Comparison of ENCODE assay signal across 8 cellular contexts in genomic region chr1:114510235-114511047, GRCh38. TPM values are rescaled to one million over a fixed set of nuclear protein-coding genes. Genes with fewer than 3 reads are reported as not detected.
DNase-seq lines count a peak whose midpoint lies in the region; ATAC-seq, FAIRE-seq and TF ChIP-seq lines count a peak whose summit lies in the region.

No MANE protein-coding gene starts in this region.

- H3K4me1 ChIP-seq in HUES48 (ENCODE audit: control insufficient read depth, insufficient read depth, low read length), result peaks cover 33% of the 10 kb centered on the region
- H3K4me1 ChIP-seq in keratinocyte (ENCODE audit: control insufficient read depth, extremely low read depth, insufficient read depth, low read length), result peaks cover 21% of the 10 kb centered on the region

- DNase-seq in EL (peak; percentile 23), T-helper 9 cell (peak; percentile 16), MCF 10A (ENCODE audit: unreplicated experiment) (peak; percentile 50), keratinocyte (ENCODE audit: low read depth, low spot score) (no peak), T1000 (lab: John Stamatoyannopoulos, UW) (no peak)
- peak; percentile 33 for DNase-seq in stimulated activated CD4-positive, alpha-beta T cell treated with anti-CD3 and anti-CD28 coated beads, Interleukin-12 subunit alpha, Interleukin-12 subunit beta, amount 100 ng/mL, for 4 hours

- no peaks in the 10 kb centered on the region for H3K9me1 ChIP-seq in keratinocyte (ENCODE audit: control insufficient read depth, extremely low read depth, insufficient read depth, low read length)

- H3K9ac ChIP-seq in HUES48 (ENCODE audit: low read depth, low read length), result peak overlapping the region; percentile 93
- H3K9ac ChIP-seq in keratinocyte (ENCODE audit: control insufficient read depth, extremely low read depth, insufficient read depth, low read length), result peak overlapping the region; percentile 86

- no peaks in the 10 kb centered on the region for H3K27me3 Mint-ChIP-seq in MCF 10A (ENCODE audit: insufficient read depth, unreplicated experiment)

- H3K27me3 ChIP-seq in HUES48 (ENCODE audit: control insufficient read depth, insufficient read depth, low read length), result no peaks in the 10 kb centered on the region
- no peaks in the 10 kb centered on the region for H3K27me3 ChIP-seq in keratinocyte (ENCODE audit: control insufficient read depth, extremely low read depth, insufficient read depth, low read length)

- CTCF ChIA-PET in MCF 10A (lab: Yijun Ruan, JAX), result interaction anchor here (0.6 to 1.1 kb wide), 12 partner anchors 14 to 1705 kb away, joined by 3 to 6 read pairs (median 3); no protein-coding TSS in a partner anchor

- H3K36me3 ChIP-seq in HUES48 (ENCODE audit: control insufficient read depth, insufficient read depth, low read length) (peaks cover 16% of the 10 kb centered on the region), keratinocyte (ENCODE audit: control insufficient read depth in 2 of 2, extremely low read depth in 1 of 2, insufficient read depth in 2 of 2, low read length in 2 of 2) (peaks cover 0 to 7% of the 10 kb centered on the region in 2 experiments)

- H3K27ac ChIP-seq in HUES48 (ENCODE audit: low read depth, low read length) (peak overlapping the region; percentile 92), keratinocyte (ENCODE audit: control insufficient read depth, insufficient read depth, low read length) (peak overlapping the region; percentile 85)

- H4K20me1 ChIP-seq in keratinocyte (ENCODE audit: control insufficient read depth, extremely low read depth, insufficient read depth, low read length), result peaks cover 8% of the 10 kb centered on the region

- H3K79me2 ChIP-seq in keratinocyte (ENCODE audit: control insufficient read depth, insufficient read depth, low read length), result peaks cover 52% of the 10 kb centered on the region

- peak overlapping the region; percentile 44 for H2AFZ ChIP-seq in keratinocyte (ENCODE audit: control insufficient read depth, low read length)

- no peak for TF ChIP-seq CTCF in MCF 10A (IDR thresholded peaks at IDR 0.05; ENCODE audit: unreplicated experiment)
- no peak for TF ChIP-seq CTCF in keratinocyte (optimal IDR thresholded peaks at IDR 0.05 in 1 of 3, IDR thresholded peaks at IDR 0.05 in 1 of 3, conservative IDR thresholded peaks at IDR 0.05 in 1 of 3; ENCODE audit: extremely low read depth in 1 of 3, insufficient read depth in 2 of 3, low read length in 3 of 3)

- H3K4me3 Mint-ChIP-seq in MCF 10A (ENCODE audit: unreplicated experiment), result peak overlapping the region; percentile 79

- H3K4me1 Mint-ChIP-seq in MCF 10A (ENCODE audit: insufficient read depth, unreplicated experiment), result peaks cover 34% of the 10 kb centered on the region

- no peaks in the 10 kb centered on the region for H3K9me3 Mint-ChIP-seq in MCF 10A (ENCODE audit: unreplicated experiment)

- H3K27ac Mint-ChIP-seq in MCF 10A (ENCODE audit: low read depth, unreplicated experiment), result peak overlapping the region; percentile 97

- H3K4me3 ChIP-seq in HUES48 (ENCODE audit: low read depth, low read length), result peak overlapping the region; percentile 87
- peak overlapping the region; percentile 94 to 99 (median 94) for H3K4me3 ChIP-seq in keratinocyte (ENCODE audit: control insufficient read depth in 2 of 3, extremely low read depth in 1 of 3, insufficient read depth in 2 of 3, low read depth in 1 of 3, low read length in 3 of 3)

- POLR2A ChIA-PET in MCF 10A (lab: Yijun Ruan, JAX), result interaction anchor here (0.6 to 5.0 kb wide), 35 partner anchors 8 to 279 kb away, joined by 3 to 52 read pairs (median 5); partner anchors contain the start of genes BCAS2, DENND2C and NRAS

- ATAC-seq in GM21528 (IDR thresholded peaks at IDR 0.05; ENCODE audit: low FRiP score, unreplicated experiment), result peak; percentile 62

- peaks cover 19% of the 10 kb centered on the region for H3K36me3 Mint-ChIP-seq in MCF 10A (ENCODE audit: insufficient read depth, unreplicated experiment)

- dilution Hi-C loops in keratinocyte (cut with MboI; ENCODE audit: extremely low pct_ligation_motif_present, low sequenced_read_pairs), result no loop called here

- no peaks in the 10 kb centered on the region for H3K9me3 ChIP-seq in HUES48 (ENCODE audit: control insufficient read depth, insufficient read depth, low read length)
- no peaks in the 10 kb centered on the region for H3K9me3 ChIP-seq in keratinocyte (ENCODE audit: control insufficient read depth, low read depth, low read length)

- peak overlapping the region; percentile 99 for H3K4me2 ChIP-seq in keratinocyte (ENCODE audit: control insufficient read depth, extremely low read depth, insufficient read depth, low read depth, low read length)

- FAIRE-seq in keratinocyte (lab: Jason Lieb, UNC), result no peak

- BruUV-seq in MCF 10A (replicated peaks; lab: Mats Ljungman, UMichigan), result no TSS peak

- intact Hi-C loops in MCF 10A (cut with micrococcal nuclease), result loop anchor here (2.0 kb wide), 1 partner anchor 160 kb away; the partner anchor contains the start of gene DENND2C

RNA-seq across cellular contexts. Expression of gene TRIM33, which starts 0.6 kb away (rescaled TPM):
- 33.2 and 38.3 TPM in 2 replicates for total RNA-seq in MCF 10A (2022)
- polyA plus RNA-seq in keratinocyte, result 18.3 to 26.4 TPM (median 22.9 TPM) in 3 replicates
- 60.5 TPM for polyA plus RNA-seq in keratinocyte (2011; ENCODE audit: low read depth)
- polyA plus RNA-seq in keratinocyte (2011; cell fraction: cytosol; rRNA removed), result 8.4 and 14.0 TPM in 2 replicates
- polyA plus RNA-seq in keratinocyte (2011; cell fraction: nucleus; rRNA removed), result 28.6 and 33.6 TPM in 2 replicates
- polyA plus RNA-seq in keratinocyte (2012; ENCODE audit: low replicate concordance), result 15.4 and 28.6 TPM in 2 replicates
- polyA minus RNA-seq in keratinocyte, result 12.3 to 49.3 TPM (median 24.9 TPM) in 3 replicates
- 19.2 TPM for polyA minus RNA-seq in keratinocyte (2011; cell fraction: cytosol; rRNA and poly(A)+ RNA removed)
- polyA minus RNA-seq in keratinocyte (2011; cell fraction: nucleus; rRNA and poly(A)+ RNA removed), result 23.3 and 57.2 TPM in 2 replicates

Comparison
In these comparisons a context has a peak if more than half of its experiments do, and no peak if none do; other contexts are left out.
1. DNase-seq: peak in EL (single experiment), T-helper 9 cell (single experiment), MCF 10A (single experiment) and stimulated activated CD4-positive, alpha-beta T cell treated with anti-CD3 and anti-CD28 coated beads, Interleukin-12 subunit alpha, Interleukin-12 subunit beta, amount 100 ng/mL, for 4 hours (single experiment); none in keratinocyte (single experiment) and T1000 (single experiment).